Comparison of ENCODE assay signal across 6 cellular contexts in genomic region chr2:108941161-108941665, GRCh38. TPM values are rescaled to one million over a fixed set of nuclear protein-coding genes. Genes with fewer than 3 reads are reported as not detected.
"Had no signal": no experiment of that assay in that cellular context is flagged by ENCODE, and none has a peak within 500 bp of the region (broad histone marks: within the 10 kb centered on the region; RNA-seq: fewer than 3 reads in every experiment).

No MANE protein-coding gene starts in this region.

- H3K4me3 ChIP-seq: GM23338 had no signal

- H3K4me3 Mint-ChIP-seq: GM23338, H9, IgD-negative memory B cell had no signal

- H3K4me2 ChIP-seq: GM23338 had no signal

- ATAC-seq: GM23338 had no signal

- H2AFZ ChIP-seq: GM23338 had no signal

- DNase-seq: H9, HCEC 1CT had no signal

- H3K36me3 Mint-ChIP-seq: IgD-negative memory B cell had no signal

- H3K27ac Mint-ChIP-seq: GM23338, H9, IgD-negative memory B cell had no signal

RNA-seq across cellular contexts. Expression of gene EDAR, which starts 47.8 kb away (rescaled TPM):
- total RNA-seq: GM23338, H1, H9, HT-29 had no signal
- polyA plus RNA-seq: GM23338, H1 had no signal
